9 cellular contexts compared by ENCODE assay signal in genomic region chr19:40365613-40366401, GRCh38. TPM values are rescaled to one million over a fixed set of nuclear protein-coding genes. Genes with fewer than 3 reads are reported as not detected.
DNase-seq lines count a peak whose midpoint lies in the region; ATAC-seq and TF ChIP-seq lines count a peak whose summit lies in the region.
"Had no signal": no experiment of that assay in that cellular context is flagged by ENCODE, and none has a peak within 500 bp of the region (broad histone marks: within the 10 kb centered on the region; RNA-seq: fewer than 3 reads in every experiment).

No MANE protein-coding gene starts in this region.

- peak overlapping the region; percentile 38 to 67 (median 49) for H3K4me3 ChIP-seq in fibroblast of lung (replicated peaks in 1 of 4; ENCODE audit: control extremely low read depth in 1 of 4, insufficient read depth in 1 of 4, low read depth in 3 of 4, low read length in 4 of 4)

- no peaks in the 10 kb centered on the region for H3K4me1 ChIP-seq in fibroblast of lung (ENCODE audit: control insufficient read depth, extremely low read depth, insufficient read depth, low read length)

- peak overlapping the region; percentile 37 for H3K9ac ChIP-seq in fibroblast of lung (ENCODE audit: insufficient read depth, low read length)

- ATAC-seq in naive thymus-derived CD8-positive, alpha-beta T cell: peak in 1 of 2 donors; percentile 69
- ATAC-seq in stimulated activated naive CD8-positive, alpha-beta T cell treated with anti-CD3 and anti-CD28 coated beads, Interleukin-15, amount 100 ng/mL, for 72 hours: peak; percentile 72
- no peak for ATAC-seq in HG03442 (IDR thresholded peaks at IDR 0.05; ENCODE audit: unreplicated experiment)

- peaks cover 0 to 34% (median 6%) of the 10 kb centered on the region in 3 donors for H3K36me3 Mint-ChIP-seq in naive thymus-derived CD8-positive, alpha-beta T cell

- DNase-seq in CMK (ENCODE audit: low read depth) (peak; percentile 80), MV-4-11 (lab: John Stamatoyannopoulos, UW) (peak; percentile 67), activated T-cell treated with anti-CD3 and anti-CD28 coated beads for 48 hours (ENCODE audit: low read depth) (peak; percentile 66), fibroblast of lung (ENCODE audit: low read depth in 2 of 2) (peak; percentile 61 to 75), DMS53 (lab: John Stamatoyannopoulos, UW) (no peak)
- peak in 5 of 10 donors; percentile 9 to 42 (median 13) for DNase-seq in naive thymus-derived CD8-positive, alpha-beta T cell
- DNase-seq in stimulated activated naive CD8-positive, alpha-beta T cell treated with anti-CD3 and anti-CD28 coated beads, Interleukin-15, amount 100 ng/mL, for 72 hours: peak; percentile 25 to 41

- H3K27ac Mint-ChIP-seq in naive thymus-derived CD8-positive, alpha-beta T cell: peak overlapping the region in 2 of 10 donors; percentile 47 to 76
- H3K27ac Mint-ChIP-seq in stimulated activated naive CD8-positive, alpha-beta T cell treated with anti-CD3 and anti-CD28 coated beads, Interleukin-15, amount 100 ng/mL, for 72 hours: peak overlapping the region in 1 of 2 donors; percentile 63
- H3K27ac Mint-ChIP-seq: IgD-negative memory B cell had no signal

- POLR2A ChIA-PET in naive thymus-derived CD8-positive, alpha-beta T cell (lab: Charles Lee): interaction anchor here (0.6 kb wide), 2 partner anchors 702 to 1460 kb away, joined by 3 read pairs; no protein-coding TSS in a partner anchor

- H3K4me3 Mint-ChIP-seq in naive thymus-derived CD8-positive, alpha-beta T cell: peak overlapping the region in 8 of 10 donors; percentile 19 to 65 (median 37)
- H3K4me3 Mint-ChIP-seq in stimulated activated naive CD8-positive, alpha-beta T cell treated with anti-CD3 and anti-CD28 coated beads, Interleukin-15, amount 100 ng/mL, for 72 hours: peak overlapping the region; percentile 49 to 75

- no peaks in the 10 kb centered on the region for H3K79me2 ChIP-seq in fibroblast of lung (ENCODE audit: control insufficient read depth, insufficient read depth, low read length)

- H3K4me2 ChIP-seq in fibroblast of lung (ENCODE audit: extremely low read depth, insufficient read depth, low read length): peak overlapping the region; percentile 95

- no peaks in the 10 kb centered on the region for H4K20me1 ChIP-seq in fibroblast of lung (ENCODE audit: control insufficient read depth, extremely low read depth, insufficient read depth, low read length)

- H3K9me3 Mint-ChIP-seq in naive thymus-derived CD8-positive, alpha-beta T cell: no peaks in the 10 kb centered on the region
- H3K9me3 Mint-ChIP-seq in stimulated activated naive CD8-positive, alpha-beta T cell treated with anti-CD3 and anti-CD28 coated beads, Interleukin-15, amount 100 ng/mL, for 72 hours: no peaks in the 10 kb centered on the region

- H3K27ac ChIP-seq in fibroblast of lung (ENCODE audit: insufficient read depth, low read length): no peak overlapping the region

- no peaks in the 10 kb centered on the region for H3K27me3 ChIP-seq in fibroblast of lung (ENCODE audit: control insufficient read depth, insufficient read depth, low read length)

- H2AFZ ChIP-seq in fibroblast of lung (ENCODE audit: low read length): peak overlapping the region; percentile 86

- no peaks in the 10 kb centered on the region for H3K27me3 Mint-ChIP-seq in naive thymus-derived CD8-positive, alpha-beta T cell
- no peaks in the 10 kb centered on the region for H3K27me3 Mint-ChIP-seq in stimulated activated naive CD8-positive, alpha-beta T cell treated with anti-CD3 and anti-CD28 coated beads, Interleukin-15, amount 100 ng/mL, for 72 hours
- H3K27me3 Mint-ChIP-seq: IgD-negative memory B cell had no signal

- no peak for TF ChIP-seq CTCF in fibroblast of lung (conservative IDR thresholded peaks at IDR 0.05 in 1 of 2, IDR thresholded peaks at IDR 0.05 in 1 of 2; ENCODE audit: low read depth in 1 of 2, low read length in 2 of 2)

- peaks cover 5% of the 10 kb centered on the region for H3K36me3 ChIP-seq in fibroblast of lung (ENCODE audit: control insufficient read depth, insufficient read depth, low read length)

- no peaks in the 10 kb centered on the region for H3K9me3 ChIP-seq in fibroblast of lung (ENCODE audit: control insufficient read depth, insufficient read depth, low read depth, low read length)

- peaks cover 9 to 29% (median 19%) of the 10 kb centered on the region in 4 donors for H3K4me1 Mint-ChIP-seq in naive thymus-derived CD8-positive, alpha-beta T cell
- H3K4me1 Mint-ChIP-seq in stimulated activated naive CD8-positive, alpha-beta T cell treated with anti-CD3 and anti-CD28 coated beads, Interleukin-15, amount 100 ng/mL, for 72 hours: peaks cover 22% of the 10 kb centered on the region

RNA-seq across cellular contexts. Expression of gene PLD3, which starts 17.3 kb away (rescaled TPM):
- total RNA-seq in fibroblast of lung: 173 and 230 TPM in 2 replicates
- 158 and 208 TPM in 2 replicates for polyA plus RNA-seq in fibroblast of lung
- polyA plus RNA-seq in fibroblast of lung (2012): 235 and 312 TPM in 2 replicates
- 558 and 869 TPM in 2 replicates for polyA minus RNA-seq in fibroblast of lung (ENCODE audit: low replicate concordance)
- total RNA-seq in naive thymus-derived CD8-positive, alpha-beta T cell: 10 to 100 TPM; 92.5 to 98.6 TPM
- 10 to 100 TPM; 46.5 to 87.5 (median 67.5) TPM for polyA plus RNA-seq in naive thymus-derived CD8-positive, alpha-beta T cell

RNA-seq across cellular contexts. Expression of gene C19orf47, which starts 17.6 kb away (rescaled TPM):
- 4.4 and 5.1 TPM in 2 replicates for total RNA-seq in fibroblast of lung
- 9.1 and 10.8 TPM in 2 replicates for polyA plus RNA-seq in fibroblast of lung
- polyA plus RNA-seq in fibroblast of lung (2012): 8.9 and 11.5 TPM in 2 replicates
- 33.8 and 52.6 TPM in 2 replicates for polyA minus RNA-seq in fibroblast of lung (ENCODE audit: low replicate concordance)
- total RNA-seq in naive thymus-derived CD8-positive, alpha-beta T cell: 10 to 100 TPM; 12.6 to 16.9 TPM
- polyA plus RNA-seq in naive thymus-derived CD8-positive, alpha-beta T cell: 10 to 100 TPM in 1 of 3 donors, 1 to 10 TPM in 2; 6.8 to 10.0 (median 9.8) TPM

RNA-seq across cellular contexts. Expression of gene HIPK4, which starts 24.2 kb away (rescaled TPM):
- 0.17 and 0.26 TPM in 2 replicates for total RNA-seq in fibroblast of lung
- polyA plus RNA-seq in fibroblast of lung: 0.05 and 0.07 TPM in 2 replicates
- 0.13 and 0.15 TPM in 2 replicates for polyA plus RNA-seq in fibroblast of lung (2012)
- polyA minus RNA-seq in fibroblast of lung (ENCODE audit: low replicate concordance): 0.22 TPM in 1 of 2 replicates, not detected in the other
- under 1 TPM; 0.18 to 0.19 TPM for total RNA-seq in naive thymus-derived CD8-positive, alpha-beta T cell
- polyA plus RNA-seq in naive thymus-derived CD8-positive, alpha-beta T cell: not detected

RNA-seq across cellular contexts. Expression of gene PRX, which starts 47.4 kb away (rescaled TPM):
- 3.1 and 3.6 TPM in 2 replicates for total RNA-seq in fibroblast of lung
- 0.84 and 0.91 TPM in 2 replicates for polyA plus RNA-seq in fibroblast of lung
- 1.5 and 1.9 TPM in 2 replicates for polyA plus RNA-seq in fibroblast of lung (2012)
- 0.94 and 2.0 TPM in 2 replicates for polyA minus RNA-seq in fibroblast of lung (ENCODE audit: low replicate concordance)
- total RNA-seq in naive thymus-derived CD8-positive, alpha-beta T cell: 1 to 10 TPM; 3.8 to 4.0 TPM
- under 1 TPM; 0.39 to 0.49 (median 0.44) TPM for polyA plus RNA-seq in naive thymus-derived CD8-positive, alpha-beta T cell

RNA-seq across cellular contexts. Expression of gene SERTAD1, which starts 60.0 kb away (rescaled TPM):
- total RNA-seq in fibroblast of lung: 19.2 and 27.2 TPM in 2 replicates
- polyA plus RNA-seq in fibroblast of lung: 7.2 and 12.7 TPM in 2 replicates
- 10.2 and 18.3 TPM in 2 replicates for polyA plus RNA-seq in fibroblast of lung (2012)
- 3.7 and 7.2 TPM in 2 replicates for polyA minus RNA-seq in fibroblast of lung (ENCODE audit: low replicate concordance)
- 1 to 10 TPM; 6.2 to 8.1 TPM for total RNA-seq in naive thymus-derived CD8-positive, alpha-beta T cell
- polyA plus RNA-seq in naive thymus-derived CD8-positive, alpha-beta T cell: 10 to 100 TPM in 1 of 3 donors, 1 to 10 TPM in 2; 2.6 to 10.4 (median 3.5) TPM
